In the genomic region with DNA sequence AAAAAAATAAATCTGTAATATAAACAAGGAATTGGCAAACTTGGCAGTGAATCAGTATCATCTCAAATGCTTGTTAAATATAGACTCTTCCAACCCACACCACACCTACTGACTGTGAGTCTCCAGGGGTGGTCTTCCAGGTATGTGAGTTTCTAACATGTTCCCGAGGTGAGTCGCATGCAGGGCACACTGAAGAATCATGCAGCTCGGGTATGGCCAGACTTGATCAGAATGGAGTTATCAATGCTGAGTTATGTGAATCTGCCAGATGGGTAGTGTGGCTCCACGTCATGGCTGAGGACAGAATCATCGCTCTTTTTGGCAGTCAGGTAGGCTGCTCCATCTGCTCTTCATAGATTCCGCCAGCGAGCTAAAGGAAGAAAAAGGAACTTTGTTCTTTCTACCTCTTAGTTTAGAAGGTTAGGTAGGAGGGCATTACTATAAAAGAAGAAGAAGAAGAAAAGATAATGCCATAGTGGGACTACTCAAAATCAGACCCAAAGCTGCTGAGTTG, we compare ENCODE assay signal across 1 cellular context.
TF ChIP-seq lines count a peak whose summit lies in the region.

No MANE protein-coding gene starts in this region.

TF ChIP-seq in HCT116, 20 proteins besides CTCF, POLR2A, EP300 and RAD21 (continued from another document):
- TF ChIP-seq ZFX (IDR thresholded peaks at IDR 0.05) (no peak), EZH2 (IDR thresholded peaks at IDR 0.05) (no peak), POLR2AphosphoS5 (IDR thresholded peaks at IDR 0.05; ENCODE audit: low read depth, low read length) (no peak)
- TF ChIP-seq, protein P1, sequence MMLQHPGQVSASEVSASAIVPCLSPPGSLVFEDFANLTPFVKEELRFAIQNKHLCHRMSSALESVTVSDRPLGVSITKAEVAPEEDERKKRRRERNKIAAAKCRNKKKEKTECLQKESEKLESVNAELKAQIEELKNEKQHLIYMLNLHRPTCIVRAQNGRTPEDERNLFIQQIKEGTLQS (IDR thresholded peaks at IDR 0.05), result no peak
